Comparison of ENCODE assay signal across 6 cellular contexts in genomic region chr6:107328081-107328480, GRCh38.
"Had no signal": no experiment of that assay in that cellular context is flagged by ENCODE, and none has a peak within 500 bp of the region (broad histone marks: within the 10 kb centered on the region; RNA-seq: fewer than 3 reads in every experiment).

No MANE protein-coding gene starts in this region.

- H3K4me3 ChIP-seq: GM12878 had no signal

- DNase-seq: GDM1, GF-D8 had no signal

- FAIRE-seq: G401.6, GM12878, GM12892, GM18507 had no signal

- ATAC-seq: GM12878 had no signal
